Comparison of ENCODE assay signal across 1 cellular context in the genomic region with DNA sequence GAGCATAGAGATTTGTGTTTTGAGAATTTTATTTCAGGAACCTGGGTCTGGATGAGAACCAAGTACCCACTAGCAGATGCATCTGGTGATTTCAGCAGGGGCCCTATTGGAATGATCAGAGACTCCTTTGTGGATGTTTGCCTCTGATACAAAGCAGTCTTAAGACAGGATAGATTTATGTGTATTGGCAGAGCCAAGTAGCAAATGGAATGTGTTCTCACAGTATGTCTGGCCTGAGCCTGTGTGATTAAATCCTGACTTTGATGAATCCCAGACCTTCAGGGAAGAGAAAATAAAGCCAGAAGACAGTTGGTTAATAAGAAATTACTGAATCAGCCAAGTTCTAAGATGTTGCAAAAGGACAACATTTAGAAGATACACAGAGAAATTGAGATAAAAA.
TF ChIP-seq lines count a peak whose summit lies in the region.

No MANE protein-coding gene starts in this region.

TF ChIP-seq in SK-N-SH, 30 proteins besides CTCF, POLR2A, EP300 and RAD21 (continued from another document):
- TF ChIP-seq, protein P1, sequence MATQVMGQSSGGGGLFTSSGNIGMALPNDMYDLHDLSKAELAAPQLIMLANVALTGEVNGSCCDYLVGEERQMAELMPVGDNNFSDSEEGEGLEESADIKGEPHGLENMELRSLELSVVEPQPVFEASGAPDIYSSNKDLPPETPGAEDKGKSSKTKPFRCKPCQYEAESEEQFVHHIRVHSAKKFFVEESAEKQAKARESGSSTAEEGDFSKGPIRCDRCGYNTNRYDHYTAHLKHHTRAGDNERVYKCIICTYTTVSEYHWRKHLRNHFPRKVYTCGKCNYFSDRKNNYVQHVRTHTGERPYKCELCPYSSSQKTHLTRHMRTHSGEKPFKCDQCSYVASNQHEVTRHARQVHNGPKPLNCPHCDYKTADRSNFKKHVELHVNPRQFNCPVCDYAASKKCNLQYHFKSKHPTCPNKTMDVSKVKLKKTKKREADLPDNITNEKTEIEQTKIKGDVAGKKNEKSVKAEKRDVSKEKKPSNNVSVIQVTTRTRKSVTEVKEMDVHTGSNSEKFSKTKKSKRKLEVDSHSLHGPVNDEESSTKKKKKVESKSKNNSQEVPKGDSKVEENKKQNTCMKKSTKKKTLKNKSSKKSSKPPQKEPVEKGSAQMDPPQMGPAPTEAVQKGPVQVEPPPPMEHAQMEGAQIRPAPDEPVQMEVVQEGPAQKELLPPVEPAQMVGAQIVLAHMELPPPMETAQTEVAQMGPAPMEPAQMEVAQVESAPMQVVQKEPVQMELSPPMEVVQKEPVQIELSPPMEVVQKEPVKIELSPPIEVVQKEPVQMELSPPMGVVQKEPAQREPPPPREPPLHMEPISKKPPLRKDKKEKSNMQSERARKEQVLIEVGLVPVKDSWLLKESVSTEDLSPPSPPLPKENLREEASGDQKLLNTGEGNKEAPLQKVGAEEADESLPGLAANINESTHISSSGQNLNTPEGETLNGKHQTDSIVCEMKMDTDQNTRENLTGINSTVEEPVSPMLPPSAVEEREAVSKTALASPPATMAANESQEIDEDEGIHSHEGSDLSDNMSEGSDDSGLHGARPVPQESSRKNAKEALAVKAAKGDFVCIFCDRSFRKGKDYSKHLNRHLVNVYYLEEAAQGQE (IDR thresholded peaks at IDR 0.05; ENCODE audit: low read depth, low read length), result no peak
- TF ChIP-seq NRF1 (IDR thresholded peaks at IDR 0.05; ENCODE audit: low read depth, low read length) (no peak), SMC3 (IDR thresholded peaks at IDR 0.05; ENCODE audit: low read depth, low read length) (no peak), MEF2A (IDR thresholded peaks at IDR 0.05; ENCODE audit: borderline replicate concordance, low read depth) (no peak), USF2 (IDR thresholded peaks at IDR 0.05; ENCODE audit: borderline replicate concordance, low read depth, low read length) (no peak)
- TF ChIP-seq, protein P2, sequence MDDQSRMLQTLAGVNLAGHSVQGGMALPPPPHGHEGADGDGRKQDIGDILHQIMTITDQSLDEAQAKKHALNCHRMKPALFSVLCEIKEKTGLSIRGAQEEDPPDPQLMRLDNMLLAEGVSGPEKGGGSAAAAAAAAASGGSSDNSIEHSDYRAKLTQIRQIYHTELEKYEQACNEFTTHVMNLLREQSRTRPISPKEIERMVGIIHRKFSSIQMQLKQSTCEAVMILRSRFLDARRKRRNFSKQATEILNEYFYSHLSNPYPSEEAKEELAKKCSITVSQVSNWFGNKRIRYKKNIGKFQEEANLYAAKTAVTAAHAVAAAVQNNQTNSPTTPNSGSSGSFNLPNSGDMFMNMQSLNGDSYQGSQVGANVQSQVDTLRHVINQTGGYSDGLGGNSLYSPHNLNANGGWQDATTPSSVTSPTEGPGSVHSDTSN (IDR thresholded peaks at IDR 0.05), result no peak
